ENCODE assay signal across 1 cellular context in genomic region chr14:61710853-61711817, GRCh38.
A peak's percentile ranks its signal among the peaks of the same experiment; 100 is the strongest.
TF ChIP-seq lines count a peak whose summit lies in the region.

No MANE protein-coding gene starts in this region.

TF ChIP-seq in GM12878, 131 proteins besides CTCF, POLR2A, EP300 and RAD21 (continued from another document):
- TF ChIP-seq IRF3 (IDR thresholded peaks at IDR 0.05) (no peak), ZNF384 (IDR thresholded peaks at IDR 0.05; ENCODE audit: borderline replicate concordance, low read depth, low read length) (peak; percentile 68), CEBPZ (IDR thresholded peaks at IDR 0.05; ENCODE audit: low read depth, low read length) (no peak), SIN3A (IDR thresholded peaks at IDR 0.05; ENCODE audit: low read depth, low read length) (no peak), EGR1 (IDR thresholded peaks at IDR 0.05; ENCODE audit: borderline replicate concordance in 1 of 2, low read depth in 2 of 2, low read length in 2 of 2) (no peak), GATAD2B (conservative IDR thresholded peaks at IDR 0.05; ENCODE audit: low read depth) (no peak), MYB (IDR thresholded peaks at IDR 0.05; ENCODE audit: borderline replicate concordance, low read depth, low read length) (no peak), ASH2L (IDR thresholded peaks at IDR 0.05; ENCODE audit: borderline replicate concordance, low read depth) (no peak), SMC3 (IDR thresholded peaks at IDR 0.05; ENCODE audit: borderline replicate concordance, low read length) (no peak), JUNB (IDR thresholded peaks at IDR 0.05) (no peak), ZBTB33 (IDR thresholded peaks at IDR 0.05) (no peak), ZNF207 (IDR thresholded peaks at IDR 0.05; ENCODE audit: borderline replicate concordance) (no peak), NR2F1 (conservative IDR thresholded peaks at IDR 0.05) (peak; percentile 44; the same call in 1 of the 2 replicates), IKZF2 (IDR thresholded peaks at IDR 0.05) (no peak), TCF7 (IDR thresholded peaks at IDR 0.05; ENCODE audit: borderline replicate concordance) (no peak), MLLT1 (IDR thresholded peaks at IDR 0.05) (peak; percentile 41; the same call in 1 of the 2 replicates), KDM1A (IDR thresholded peaks at IDR 0.05; ENCODE audit: borderline replicate concordance) (no peak)
